In genomic region chr14:101273091-101273490, GRCh38 we compare ENCODE assay signal across 4 cellular contexts.
TF ChIP-seq lines count a peak whose summit lies in the region.

No MANE protein-coding gene starts in this region.

TF ChIP-seq in HepG2, 621 proteins besides CTCF, POLR2A, EP300 and RAD21:
- TF ChIP-seq MAFF (IDR thresholded peaks at IDR 0.05; ENCODE audit: low read depth, low read length): peak; percentile 55; the same call in 1 of the 2 replicates
- no peak for TF ChIP-seq ZFP62 (CRISPR knock-in tag; IDR thresholded peaks at IDR 0.05)
- TF ChIP-seq MAFK (conservative IDR thresholded peaks at IDR 0.05 in 1 of 2, IDR thresholded peaks at IDR 0.05 in 1 of 2; ENCODE audit: low read length in 2 of 2): peak; percentile 70 to 72

TF ChIP-seq in A549, 52 proteins besides CTCF, POLR2A, EP300 and RAD21:
- TF ChIP-seq, protein P1, sequence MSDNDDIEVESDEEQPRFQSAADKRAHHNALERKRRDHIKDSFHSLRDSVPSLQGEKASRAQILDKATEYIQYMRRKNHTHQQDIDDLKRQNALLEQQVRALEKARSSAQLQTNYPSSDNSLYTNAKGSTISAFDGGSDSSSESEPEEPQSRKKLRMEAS (IDR thresholded peaks at IDR 0.05): no peak
- TF ChIP-seq MAFK (IDR thresholded peaks at IDR 0.05; ENCODE audit: partially characterized antibody): peak; percentile 73

TF ChIP-seq in IMR-90, 13 proteins besides CTCF, POLR2A, EP300 and RAD21:
- TF ChIP-seq MAFK (IDR thresholded peaks at IDR 0.05; ENCODE audit: low read depth, low read length): peak; percentile 17; the same call in 1 of the 2 replicates
- TF ChIP-seq, protein P2, sequence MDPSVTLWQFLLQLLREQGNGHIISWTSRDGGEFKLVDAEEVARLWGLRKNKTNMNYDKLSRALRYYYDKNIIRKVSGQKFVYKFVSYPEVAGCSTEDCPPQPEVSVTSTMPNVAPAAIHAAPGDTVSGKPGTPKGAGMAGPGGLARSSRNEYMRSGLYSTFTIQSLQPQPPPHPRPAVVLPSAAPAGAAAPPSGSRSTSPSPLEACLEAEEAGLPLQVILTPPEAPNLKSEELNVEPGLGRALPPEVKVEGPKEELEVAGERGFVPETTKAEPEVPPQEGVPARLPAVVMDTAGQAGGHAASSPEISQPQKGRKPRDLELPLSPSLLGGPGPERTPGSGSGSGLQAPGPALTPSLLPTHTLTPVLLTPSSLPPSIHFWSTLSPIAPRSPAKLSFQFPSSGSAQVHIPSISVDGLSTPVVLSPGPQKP (IDR thresholded peaks at IDR 0.05; ENCODE audit: borderline replicate concordance, low read depth, low read length): no peak

TF ChIP-seq in K562, 482 proteins besides CTCF, POLR2A, EP300 and RAD21:
- peak; percentile 51; the same call in 1 of the 2 replicates for TF ChIP-seq ZNF316 (IDR thresholded peaks at IDR 0.05)
- TF ChIP-seq, protein P3, sequence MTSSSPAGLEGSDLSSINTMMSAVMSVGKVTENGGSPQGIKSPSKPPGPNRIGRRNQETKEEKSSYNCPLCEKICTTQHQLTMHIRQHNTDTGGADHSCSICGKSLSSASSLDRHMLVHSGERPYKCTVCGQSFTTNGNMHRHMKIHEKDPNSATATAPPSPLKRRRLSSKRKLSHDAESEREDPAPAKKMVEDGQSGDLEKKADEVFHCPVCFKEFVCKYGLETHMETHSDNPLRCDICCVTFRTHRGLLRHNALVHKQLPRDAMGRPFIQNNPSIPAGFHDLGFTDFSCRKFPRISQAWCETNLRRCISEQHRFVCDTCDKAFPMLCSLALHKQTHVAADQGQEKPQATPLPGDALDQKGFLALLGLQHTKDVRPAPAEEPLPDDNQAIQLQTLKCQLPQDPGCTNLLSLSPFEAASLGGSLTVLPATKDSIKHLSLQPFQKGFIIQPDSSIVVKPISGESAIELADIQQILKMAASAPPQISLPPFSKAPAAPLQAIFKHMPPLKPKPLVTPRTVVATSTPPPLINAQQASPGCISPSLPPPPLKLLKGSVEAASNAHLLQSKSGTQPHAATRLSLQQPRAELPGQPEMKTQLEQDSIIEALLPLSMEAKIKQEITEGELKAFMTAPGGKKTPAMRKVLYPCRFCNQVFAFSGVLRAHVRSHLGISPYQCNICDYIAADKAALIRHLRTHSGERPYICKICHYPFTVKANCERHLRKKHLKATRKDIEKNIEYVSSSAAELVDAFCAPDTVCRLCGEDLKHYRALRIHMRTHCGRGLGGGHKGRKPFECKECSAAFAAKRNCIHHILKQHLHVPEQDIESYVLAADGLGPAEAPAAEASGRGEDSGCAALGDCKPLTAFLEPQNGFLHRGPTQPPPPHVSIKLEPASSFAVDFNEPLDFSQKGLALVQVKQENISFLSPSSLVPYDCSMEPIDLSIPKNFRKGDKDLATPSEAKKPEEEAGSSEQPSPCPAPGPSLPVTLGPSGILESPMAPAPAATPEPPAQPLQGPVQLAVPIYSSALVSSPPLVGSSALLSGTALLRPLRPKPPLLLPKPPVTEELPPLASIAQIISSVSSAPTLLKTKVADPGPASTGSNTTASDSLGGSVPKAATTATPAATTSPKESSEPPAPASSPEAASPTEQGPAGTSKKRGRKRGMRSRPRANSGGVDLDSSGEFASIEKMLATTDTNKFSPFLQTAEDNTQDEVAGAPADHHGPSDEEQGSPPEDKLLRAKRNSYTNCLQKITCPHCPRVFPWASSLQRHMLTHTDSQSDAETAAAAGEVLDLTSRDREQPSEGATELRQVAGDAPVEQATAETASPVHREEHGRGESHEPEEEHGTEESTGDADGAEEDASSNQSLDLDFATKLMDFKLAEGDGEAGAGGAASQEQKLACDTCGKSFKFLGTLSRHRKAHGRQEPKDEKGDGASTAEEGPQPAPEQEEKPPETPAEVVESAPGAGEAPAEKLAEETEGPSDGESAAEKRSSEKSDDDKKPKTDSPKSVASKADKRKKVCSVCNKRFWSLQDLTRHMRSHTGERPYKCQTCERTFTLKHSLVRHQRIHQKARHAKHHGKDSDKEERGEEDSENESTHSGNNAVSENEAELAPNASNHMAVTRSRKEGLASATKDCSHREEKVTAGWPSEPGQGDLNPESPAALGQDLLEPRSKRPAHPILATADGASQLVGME (CRISPR knock-in tag; IDR thresholded peaks at IDR 0.05): no peak
- TF ChIP-seq, protein P4, sequence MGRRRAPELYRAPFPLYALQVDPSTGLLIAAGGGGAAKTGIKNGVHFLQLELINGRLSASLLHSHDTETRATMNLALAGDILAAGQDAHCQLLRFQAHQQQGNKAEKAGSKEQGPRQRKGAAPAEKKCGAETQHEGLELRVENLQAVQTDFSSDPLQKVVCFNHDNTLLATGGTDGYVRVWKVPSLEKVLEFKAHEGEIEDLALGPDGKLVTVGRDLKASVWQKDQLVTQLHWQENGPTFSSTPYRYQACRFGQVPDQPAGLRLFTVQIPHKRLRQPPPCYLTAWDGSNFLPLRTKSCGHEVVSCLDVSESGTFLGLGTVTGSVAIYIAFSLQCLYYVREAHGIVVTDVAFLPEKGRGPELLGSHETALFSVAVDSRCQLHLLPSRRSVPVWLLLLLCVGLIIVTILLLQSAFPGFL (CRISPR knock-in tag; IDR thresholded peaks at IDR 0.05): no peak
